ENCODE assay signal across 8 cellular contexts in genomic region chr15:66497502-66498455, GRCh38. TPM values are rescaled to one million over a fixed set of nuclear protein-coding genes. Genes with fewer than 3 reads are reported as not detected.
DNase-seq lines count a peak whose midpoint lies in the region; FAIRE-seq and TF ChIP-seq lines count a peak whose summit lies in the region.

Gene SNAPC5 (minus strand): TSS chr15:66497762. CDS start chr15:66497731, 31 bp downstream.

- H2BK12ac ChIP-seq in H1 (ENCODE audit: low read depth, low read length) = peak within 1 kb of the TSS; percentile 69; the same call in 1 of the 2 replicates

- H3K4me2 ChIP-seq in H1 (ENCODE audit: insufficient read depth in 1 of 2, low read depth in 2 of 2, low read length in 2 of 2) (peak within 1 kb of the TSS; percentile 75 to 77), mesendoderm (ENCODE audit: low read length) (peak within 1 kb of the TSS; percentile 83)

- peak within 1 kb of the TSS; percentile 93; the same call in 1 of the 2 replicates for H2AK5ac ChIP-seq in H1 (ENCODE audit: low read depth, low read length)
- H2AK5ac ChIP-seq in mesendoderm (ENCODE audit: low read length) = peak within 1 kb of the TSS; percentile 48

- FAIRE-seq in H1 (lab: Jason Lieb, UNC) = no peak

- no peak within 1 kb of the TSS for H2AFZ ChIP-seq in H1 (ENCODE audit: low read length)

- peaks cover 4% of the 10 kb centered on the region; the same call in 1 of the 2 replicates for H3K23me2 ChIP-seq in H1 (ENCODE audit: low read depth, low read length)

- CTCF ChIA-PET in H1 (lab: Charles Lee; ENCODE audit: partially characterized antibody) = interaction anchor here (0.7 to 4.6 kb wide), 30 partner anchors 9 to 275 kb away, joined by 3 to 44 read pairs (median 4); partner anchors contain the start of gene MAP2K1

- peak within 1 kb of the TSS; percentile 87 for H4K91ac ChIP-seq in H1 (replicated peaks; ENCODE audit: insufficient read length, low read length)

- DNase-seq in COR-L47 (lab: John Stamatoyannopoulos, UW) (peak; percentile 95), GM20000 (ENCODE audit: low spot score) (peak; percentile 88), HT1080 (ENCODE audit: low read depth) (peak; percentile 97), NOMO-1 treated with dmso at 0.1 percent for 144 hours (lab: John Stamatoyannopoulos, UW; ENCODE audit: unreplicated experiment) (peak; percentile 85), H1 (ENCODE audit: low read depth in 1 of 2, low spot score in 2 of 2) (peak; percentile 94 to 100), mesendoderm (peak; percentile 98)
- peak; percentile 98 for DNase-seq in activated CD8-positive, alpha-beta memory T cell treated with anti-CD3 and anti-CD28 coated beads for 48 hours (ENCODE audit: low read depth in 2 of 3, low spot score in 2 of 3)
- DNase-seq in stimulated activated CD8-positive, alpha-beta memory T cell treated with anti-CD3 and anti-CD28 coated beads, Interleukin-15, amount 100 ng/mL, for 24 hours (ENCODE audit: low read depth) = peak; percentile 99

- peaks cover 0 to 2% of the 10 kb centered on the region in 2 experiments for H4K20me1 ChIP-seq in H1 (replicated peaks in 1 of 2; ENCODE audit: control insufficient read depth in 1 of 2, insufficient read depth in 2 of 2, low read length in 2 of 2)

- peak within 1 kb of the TSS; percentile 96 for H2BK5ac ChIP-seq in H1 (ENCODE audit: low read depth, low read length)
- H2BK5ac ChIP-seq in mesendoderm (ENCODE audit: low read length) = peak within 1 kb of the TSS; percentile 65

- peaks cover 41 to 73% (median 52%) of the 10 kb centered on the region in 4 experiments for H3K36me3 ChIP-seq in H1 (ENCODE audit: control insufficient read depth in 2 of 4, insufficient read depth in 4 of 4, low read length in 3 of 4)
- H3K36me3 ChIP-seq in mesendoderm (ENCODE audit: control insufficient read depth, insufficient read depth, low read length) = peaks cover 8% of the 10 kb centered on the region

- H3K18ac ChIP-seq in H1 (ENCODE audit: extremely low read depth, low read length) = peak within 1 kb of the TSS; percentile 33
- no peak within 1 kb of the TSS for H3K18ac ChIP-seq in mesendoderm (ENCODE audit: low read length)

- TF ChIP-seq EP300 in H1 (IDR thresholded peaks at IDR 0.05; ENCODE audit: borderline replicate concordance in 1 of 2, low read depth in 2 of 2, low read length in 2 of 2) = no peak; a peak in 1 of 3 replicates

- H4K5ac ChIP-seq in H1 (ENCODE audit: insufficient read length, low read depth, low read length) = peak within 1 kb of the TSS; percentile 84
- H4K5ac ChIP-seq in mesendoderm (ENCODE audit: low read length) = peak within 1 kb of the TSS; percentile 47

- H2BK120ac ChIP-seq in H1 (replicated peaks; ENCODE audit: low read depth, low read length) = no peak within 1 kb of the TSS
- H2BK120ac ChIP-seq in mesendoderm (ENCODE audit: low read depth, low read length) = no peak within 1 kb of the TSS

- no peak within 1 kb of the TSS for H3K14ac ChIP-seq in H1 (ENCODE audit: insufficient read length)

- no peaks in the 10 kb centered on the region for H3K79me1 ChIP-seq in H1 (ENCODE audit: low read depth, low read length)
- peaks cover 3% of the 10 kb centered on the region for H3K79me1 ChIP-seq in mesendoderm (ENCODE audit: low read length)

- H3K27ac ChIP-seq in H1 (ENCODE audit: low read depth, low read length) (peak within 1 kb of the TSS; percentile 88), mesendoderm (ENCODE audit: low read depth, low read length) (peak within 1 kb of the TSS; percentile 79)

- 10% methylated on average over 43 of the region's 43 CpGs; no CpG with 5 or more reads in 1 of the 2 experiments for whole genome bisulfite sequencing in H1 (ENCODE audit: extremely low coverage in 1 of 2, insufficient coverage in 1 of 2, insufficient read length in 1 of 2, insufficient replicate concordance in 2 of 2, low coverage in 1 of 2, low lambda C conversion rate in 2 of 2, missing lambda C conversion rate in 1 of 2), 2 experiments
- no CpG with 5 or more reads among the region's 43 CpGs for WGBS in mesendoderm (ENCODE audit: extremely low coverage, insufficient coverage, low lambda C conversion rate)

- H3K79me2 ChIP-seq in H1 (ENCODE audit: control insufficient read depth in 1 of 2, insufficient read depth in 2 of 2, low read length in 2 of 2) = peaks cover 0 to 15% of the 10 kb centered on the region in 2 experiments; a peak in 2 of 4 replicates
- peaks cover 11% of the 10 kb centered on the region for H3K79me2 ChIP-seq in mesendoderm (ENCODE audit: control insufficient read depth, insufficient read depth, low read length)

- H2BK15ac ChIP-seq in H1 (ENCODE audit: low read length) (no peak within 1 kb of the TSS), mesendoderm (replicated peaks; ENCODE audit: low read depth) (no peak within 1 kb of the TSS)

- no peaks in the 10 kb centered on the region for H3K27me3 ChIP-seq in H1 (replicated peaks in 1 of 4; ENCODE audit: control insufficient read depth in 3 of 4, extremely low read depth in 1 of 4, insufficient read depth in 3 of 4, low read length in 3 of 4)
- no peaks in the 10 kb centered on the region for H3K27me3 ChIP-seq in mesendoderm (ENCODE audit: insufficient read depth, low read length, poor library complexity)

- H2BK20ac ChIP-seq in H1 (ENCODE audit: low read length) = no peak within 1 kb of the TSS

- H3K4ac ChIP-seq in H1 (replicated peaks; ENCODE audit: insufficient read length, low read depth, low read length) (peak within 1 kb of the TSS; percentile 27), mesendoderm (ENCODE audit: low read depth, low read length) (peak within 1 kb of the TSS; percentile 83)

- H3K56ac ChIP-seq in H1 (replicated peaks; ENCODE audit: insufficient read length, low read depth, low read length) (peak within 1 kb of the TSS; percentile 83), mesendoderm (ENCODE audit: low read length) (peak within 1 kb of the TSS; percentile 94)

- TF ChIP-seq POLR2A in H1 (IDR thresholded peaks at IDR 0.05; ENCODE audit: control extremely low read depth in 1 of 2, low read depth in 2 of 2, low read length in 2 of 2) = peak; percentile 57 to 91

- peak within 1 kb of the TSS; percentile 93; the same call in 1 of the 2 replicates for H4K8ac ChIP-seq in H1 (ENCODE audit: extremely low read depth, insufficient read depth, low read length)
- H4K8ac ChIP-seq in mesendoderm (ENCODE audit: low read depth, low read length) = no peak within 1 kb of the TSS

- no peaks in the 10 kb centered on the region for H3K9me3 ChIP-seq in H1 (ENCODE audit: insufficient read depth in 2 of 2, low read depth in 1 of 2, low read length in 1 of 2)

- TF ChIP-seq CTCF in GM20000 (IDR thresholded peaks at IDR 0.05; ENCODE audit: extremely low read depth, missing control alignments) (peak; percentile 95), H1 (IDR thresholded peaks at IDR 0.05; ENCODE audit: control extremely low read depth in 1 of 3, insufficient read depth in 1 of 3, low read depth in 1 of 3, low read length in 3 of 3) (peak; percentile 78 to 93 (median 90))

- H3K9ac ChIP-seq in H1 (replicated peaks in 1 of 4; ENCODE audit: extremely low read depth in 1 of 4, low read depth in 3 of 4, low read length in 3 of 4) = peak within 1 kb of the TSS; percentile 41 to 95 (median 89)
- H3K9ac ChIP-seq in mesendoderm (ENCODE audit: low read length) = peak within 1 kb of the TSS; percentile 91

- no peak within 1 kb of the TSS for H3K23ac ChIP-seq in H1 (ENCODE audit: insufficient read length)
- H3K23ac ChIP-seq in mesendoderm (ENCODE audit: low read length) = peak within 1 kb of the TSS; percentile 73

- peak; percentile 29 to 56; a peak in 3 of 4 replicates for TF ChIP-seq RAD21 in H1 (IDR thresholded peaks at IDR 0.05 in 1 of 2, conservative IDR thresholded peaks at IDR 0.05 in 1 of 2; ENCODE audit: low read depth in 2 of 2, low read length in 2 of 2)

- POLR2A ChIA-PET in H1 (lab: Charles Lee; ENCODE audit: partially characterized antibody) = interaction anchor here (0.6 to 6.5 kb wide), 40 partner anchors 9 to 243 kb away, joined by 3 to 64 read pairs (median 4); partner anchors contain the start of genes DIS3L, LCTL, MAP2K1 and RPL4

- peaks cover 5 to 8% (median 6%) of the 10 kb centered on the region in 4 experiments; a peak in 5 of 7 replicates for H3K4me1 ChIP-seq in H1 (replicated peaks in 1 of 4; ENCODE audit: control insufficient read depth in 3 of 4, insufficient read depth in 4 of 4, low read length in 3 of 4)
- no peaks in the 10 kb centered on the region for H3K4me1 ChIP-seq in mesendoderm (ENCODE audit: control insufficient read depth, low read depth, low read length)

- peak within 1 kb of the TSS; percentile 56 to 88 (median 67) for H3K4me3 ChIP-seq in H1 (ENCODE audit: extremely low read depth in 1 of 4, insufficient read depth in 2 of 4, low read depth in 3 of 4, low read length in 4 of 4)
- H3K4me3 ChIP-seq in mesendoderm (ENCODE audit: low read length) = peak within 1 kb of the TSS; percentile 71

TF ChIP-seq in H1, 55 proteins besides CTCF, POLR2A, EP300 and RAD21 (continues in another document):
- TF ChIP-seq RBBP5 (IDR thresholded peaks at IDR 0.05; ENCODE audit: borderline replicate concordance, low read depth, low read length) = peak; percentile 93
- TF ChIP-seq KDM4A (IDR thresholded peaks at IDR 0.05; ENCODE audit: low read depth, low read length, severe bottlenecking) = peak; percentile 87
- 0 out of 2 replicates have a peak, but pooled peaks have one; percentile 2 for TF ChIP-seq RXRA (IDR thresholded peaks at IDR 0.05; ENCODE audit: insufficient read depth, low read depth, low read length)
- TF ChIP-seq MAX (IDR thresholded peaks at IDR 0.05) = peak; percentile 43; the same call in 1 of the 2 replicates
- peak; percentile 6; the same call in 1 of the 2 replicates for TF ChIP-seq YY1 (IDR thresholded peaks at IDR 0.05; ENCODE audit: low read depth, low read length)
- peak; percentile 4; the same call in 1 of the 2 replicates for TF ChIP-seq NRF1 (IDR thresholded peaks at IDR 0.05; ENCODE audit: low read depth, low read length)

RNA-seq across cellular contexts. Expression of gene SNAPC5, which starts in this region (rescaled TPM):
- 15.6 and 19.4 TPM in 2 replicates for total RNA-seq in HT1080 (2014; rRNA removed; shearing (Covaris generic))
- polyA plus RNA-seq in HT1080 (2015; cell fraction: cytosol; rRNA removed) = 31.2 and 34.0 TPM in 2 replicates
- polyA plus RNA-seq in HT1080 (2015; cell fraction: nucleus; rRNA removed) = 9.8 and 10.4 TPM in 2 replicates
- 21.5 and 23.1 TPM in 2 replicates for total RNA-seq in H1 (2021; fragmentation: NEBNext Ultra II Directional; extraction: Animal tissue kit (Norgen Biotek cat#: 25700))
- polyA plus RNA-seq in H1 (2011; rRNA removed) = 12.1 and 18.7 TPM in 2 replicates
- polyA plus RNA-seq in H1 (2011; cell fraction: cytosol; rRNA removed) = 36.8 TPM
- 11.4 TPM for polyA plus RNA-seq in H1 (2011; cell fraction: nucleus; rRNA removed)
- polyA plus RNA-seq in H1 (2012, experiment 1 of 2) = 30.1 to 31.9 TPM (median 30.6 TPM) in 4 replicates
- 6.8 TPM for polyA plus RNA-seq in H1 (2012, experiment 2 of 2)
- polyA plus RNA-seq in H1 (2013, experiment 1 of 2) = 18.5 TPM
- 17.6 TPM for polyA plus RNA-seq in H1 (2013, experiment 2 of 2)
- polyA minus RNA-seq in H1 (2011; rRNA and poly(A)+ RNA removed) = 20.1 and 21.1 TPM in 2 replicates
- polyA minus RNA-seq in H1 (2011; cell fraction: cytosol; rRNA and poly(A)+ RNA removed) = 6.3 TPM
- polyA minus RNA-seq in H1 (2011; cell fraction: nucleus; rRNA and poly(A)+ RNA removed) = 14.0 TPM
- 13.6 TPM for polyA plus RNA-seq in mesendoderm (2013, experiment 1 of 2)
- 13.7 TPM for polyA plus RNA-seq in mesendoderm (2013, experiment 2 of 2)

Comparison
In these comparisons a context has a peak if more than half of its experiments do, and no peak if none do; other contexts are left out.
1. Peak in every context shown above with its lines: DNase-seq, H3K4me3 ChIP-seq and H3K27ac ChIP-seq.